Comparison of ENCODE assay signal across 8 cellular contexts in the genomic region with DNA sequence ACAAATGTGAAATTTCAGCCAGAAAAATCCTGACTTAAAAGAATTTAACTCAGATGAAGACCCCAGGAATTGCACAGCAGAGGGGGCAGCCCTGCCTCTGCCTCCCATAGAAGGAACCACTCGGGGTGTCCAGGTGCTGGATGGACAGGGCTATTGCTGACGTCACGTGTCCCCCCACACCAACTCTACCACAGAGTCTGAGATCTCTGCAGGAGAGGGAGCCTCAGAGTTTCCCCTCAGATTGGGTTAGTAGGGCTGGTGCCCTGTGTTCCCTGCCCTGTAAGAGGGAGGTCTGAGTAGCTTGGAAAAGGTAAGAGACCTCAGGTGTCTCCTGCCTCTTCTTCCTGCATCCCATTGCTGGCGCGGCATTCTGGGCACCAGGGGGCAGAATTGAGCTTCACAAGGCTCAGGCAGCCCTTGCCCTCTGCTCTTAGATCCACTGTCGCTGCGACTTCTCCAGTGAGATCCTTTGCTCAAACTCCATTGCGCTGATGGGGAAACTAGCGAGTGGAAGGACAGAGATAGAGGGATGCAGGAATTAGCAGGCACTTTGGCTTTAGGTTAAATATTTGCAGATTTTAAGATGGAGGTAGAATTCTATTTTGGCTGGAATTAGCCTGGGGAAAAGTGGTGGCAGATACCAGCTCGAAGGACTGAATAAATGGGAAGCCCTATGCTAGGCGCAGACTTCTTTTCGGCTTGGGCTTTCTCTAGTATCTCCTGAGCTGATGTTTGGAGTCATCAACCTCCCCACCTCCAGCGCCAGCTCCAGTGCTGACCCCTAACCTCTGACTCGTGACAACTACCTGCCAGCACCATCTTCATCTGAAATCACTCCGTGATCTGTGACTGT. TPM values are rescaled to one million over a fixed set of nuclear protein-coding genes. Genes with fewer than 3 reads are reported as not detected.
DNase-seq lines count a peak whose midpoint lies in the region; ATAC-seq, FAIRE-seq and TF ChIP-seq lines count a peak whose summit lies in the region.

No MANE protein-coding gene starts in this region.

- no peaks in the 10 kb centered on the region for H3K27me3 ChIP-seq in thoracic aorta (replicated peaks; ENCODE audit: insufficient read depth)

- no peaks in the 10 kb centered on the region for H3K36me3 ChIP-seq in thoracic aorta

- peak; percentile 80 for DNase-seq in Daoy (ENCODE audit: low read depth)
- peak; percentile 36 for DNase-seq in LNCaP clone FGC (ENCODE audit: low read depth)
- peak; percentile 17 for DNase-seq in SHP77 treated with DMSO at 0.1 percent for 48 hours (lab: John Stamatoyannopoulos, UW)
- DNase-seq in activated naive CD4-positive, alpha-beta T cell (lab: John Stamatoyannopoulos, UW) = peak; percentile 34 to 75 (median 67)
- peak; percentile 72 to 78 for DNase-seq in frontal cortex (ENCODE audit: low spot score in 2 of 2)
- peak; percentile 84 for DNase-seq in omental fat pad (ENCODE audit: low spot score)
- DNase-seq in thoracic aorta (ENCODE audit: low spot score) = peak; percentile 31

- H3K4me3 ChIP-seq in LNCaP clone FGC (ENCODE audit: low read depth, low read length) (no peak overlapping the region), thoracic aorta (no peak overlapping the region)

- peak; percentile 94 for TF ChIP-seq CTCF in LNCaP clone FGC (IDR thresholded peaks at IDR 0.05; ENCODE audit: control insufficient read depth, extremely low read depth, insufficient read depth)
- TF ChIP-seq CTCF in omental fat pad (IDR thresholded peaks at IDR 0.05) = peak in 1 of 3 donors; percentile 18
- peak; percentile 67 for TF ChIP-seq CTCF in thoracic aorta (IDR thresholded peaks at IDR 0.05)

- no peak for FAIRE-seq in frontal cortex (lab: Jason Lieb, UNC)

- H3K4me1 ChIP-seq in thoracic aorta (ENCODE audit: control insufficient read depth in 1 of 2, low read depth in 2 of 2) = peaks cover 4 to 11% of the 10 kb centered on the region in 2 donors

- no peaks in the 10 kb centered on the region for H3K9me3 ChIP-seq in thoracic aorta

- no peak overlapping the region for H3K27ac ChIP-seq in thoracic aorta

- ATAC-seq in omental fat pad (ENCODE audit: low FRiP score) (no peak), thoracic aorta (ENCODE audit: insufficient number of reproducible peaks, low FRiP score, low read depth) (no peak), HG02852 (IDR thresholded peaks at IDR 0.05; ENCODE audit: unreplicated experiment) (no peak)

RNA-seq across cellular contexts. Expression of gene DMBX1, which starts 42.8 kb away (rescaled TPM):
- 0.80 and 2.1 TPM in 2 replicates for total RNA-seq in Daoy (2014; rRNA removed; shearing (Covaris generic))
- not detected for total RNA-seq in frontal cortex
- total RNA-seq in omental fat pad = not detected
- not detected for total RNA-seq in thoracic aorta

RNA-seq across cellular contexts. Expression of gene FAAH, which starts 52.8 kb away (rescaled TPM):
- 3.8 and 6.3 TPM in 2 replicates for total RNA-seq in Daoy (2014; rRNA removed; shearing (Covaris generic))
- total RNA-seq in frontal cortex (19.6 TPM), omental fat pad (10 to 100 TPM; 11.5 to 36.4 (median 20.3) TPM), thoracic aorta (10 to 100 TPM; 14.1 to 21.9 TPM)

Comparison
In these comparisons a context has a peak if more than half of its experiments do, and no peak if none do; other contexts are left out.
1. DNase-seq: peak in every context shown above with its lines; median percentile 84 in omental fat pad; 80 in Daoy; 75 in frontal cortex; 67 in activated naive CD4-positive, alpha-beta T cell; 36 in LNCaP clone FGC; 31 in thoracic aorta; 17 in SHP77 treated with DMSO at 0.1 percent for 48 hours.